ENCODE assay signal across 26 cellular contexts in the genomic region with DNA sequence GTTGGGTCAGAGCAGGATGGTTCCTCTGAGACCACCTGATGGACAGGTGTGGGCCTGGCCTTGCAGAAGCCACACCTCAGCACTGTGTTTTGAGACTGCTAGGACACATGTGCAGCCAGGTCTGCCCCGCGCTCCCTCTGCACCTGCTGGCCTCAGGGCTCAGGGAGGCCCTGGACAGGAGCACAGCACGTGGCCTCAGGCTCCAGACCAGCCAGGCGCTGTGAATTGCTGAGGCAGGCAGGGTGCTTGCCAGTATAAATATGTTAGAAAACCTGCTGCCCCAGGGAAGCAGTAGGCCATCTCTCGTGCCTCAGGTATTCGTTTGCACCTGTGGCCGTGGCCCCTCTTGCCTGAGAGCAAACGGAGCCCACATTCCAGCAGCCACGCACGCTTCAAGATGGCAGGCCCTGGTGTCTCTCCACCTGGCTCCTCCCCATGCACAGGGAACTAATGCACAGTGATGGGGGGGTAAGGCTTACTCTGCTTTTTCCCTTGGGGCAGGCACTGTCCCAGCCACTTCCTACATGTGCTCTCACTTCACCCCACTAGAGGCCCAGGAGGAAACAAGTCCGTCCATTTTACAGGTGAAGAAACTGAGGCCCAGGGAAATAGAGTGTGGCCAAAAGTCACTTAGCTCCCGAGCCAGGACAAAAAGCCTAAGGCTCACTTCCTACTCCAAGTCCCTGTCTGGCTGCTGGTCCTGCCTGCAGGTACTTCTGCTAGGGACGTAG. TPM values are rescaled to one million over a fixed set of nuclear protein-coding genes. Genes with fewer than 3 reads are reported as not detected.
A peak's percentile ranks its signal among the peaks of the same experiment; 100 is the strongest.
DNase-seq lines count a peak whose midpoint lies in the region; ATAC-seq and TF ChIP-seq lines count a peak whose summit lies in the region.
"Had no signal": no experiment of that assay in that cellular context is flagged by ENCODE, and none has a peak within 500 bp of the region (broad histone marks: within the 10 kb centered on the region; RNA-seq: fewer than 3 reads in every experiment).

No MANE protein-coding gene starts in this region.

- peaks cover 4% of the 10 kb centered on the region; the same call in 1 of the 2 replicates for H4K20me1 ChIP-seq in GM23248 (ENCODE audit: insufficient read depth)

- no peak overlapping the region for H3K9ac ChIP-seq in GM23248

- H3F3A ChIP-seq in GM23248 (ENCODE audit: insufficient read depth) = peaks cover 65% of the 10 kb centered on the region

- H3K9me2 ChIP-seq in GM23248 (ENCODE audit: insufficient read depth) = no peaks in the 10 kb centered on the region

- peaks cover 33% of the 10 kb centered on the region for H3K36me3 ChIP-seq in GM23248 (ENCODE audit: low read depth)
- peaks cover 3 to 54% of the 10 kb centered on the region in 2 donors for H3K36me3 ChIP-seq in gastrocnemius medialis

- peaks cover 21% of the 10 kb centered on the region for H3K4me1 ChIP-seq in GM23248 (ENCODE audit: insufficient read depth)
- H3K4me1 ChIP-seq in gastrocnemius medialis = peaks cover 14 to 28% of the 10 kb centered on the region in 2 donors

- H3K4me2 ChIP-seq in GM23248 (ENCODE audit: unreplicated experiment) = no peak overlapping the region

- H2AFZ ChIP-seq in GM23248 = no peak overlapping the region

- H3K9me3 ChIP-seq in GM23248 (ENCODE audit: low read depth) = no peaks in the 10 kb centered on the region
- H3K9me3 ChIP-seq in gastrocnemius medialis = no peaks in the 10 kb centered on the region
- H3K9me3 ChIP-seq: MG63, thoracic aorta had no signal

- ATAC-seq in gastrocnemius medialis (no peak), GM21723 (IDR thresholded peaks at IDR 0.05; ENCODE audit: unreplicated experiment) (no peak), GM19463 (IDR thresholded peaks at IDR 0.05; ENCODE audit: unreplicated experiment) (no peak)
- ATAC-seq: Right ventricle myocardium inferior had no signal

- in situ Hi-C loops in GM23248 (cut with MboI) (no loop called here), gastrocnemius medialis (cut with MboI; ENCODE audit: low sequenced_read_pairs in 4 of 4) (no loop called here)

- no peak for TF ChIP-seq POLR2A in gastrocnemius medialis (IDR thresholded peaks at IDR 0.05)

- 87 to 90% methylated on average over 13 of the region's 13 CpGs for WGBS in GM23248 (ENCODE audit: low coverage in 1 of 2, low lambda C conversion rate in 2 of 2, missing lambda C conversion rate in 2 of 2), 2 experiments

- TF ChIP-seq CTCF in VCaP (conservative IDR thresholded peaks at IDR 0.05) = no peak
- TF ChIP-seq CTCF in gastrocnemius medialis (IDR thresholded peaks at IDR 0.05 in 4 of 5, conservative IDR thresholded peaks at IDR 0.05 in 1 of 5) = no peak

- intact Hi-C loops in gastrocnemius medialis (cut with DNase I; ENCODE audit: low total_unique reads) = no loop called here

- DNase-seq in GM23248 = no peak
- DNase-seq in islet precursor cell = peak; percentile 51
- DNase-seq in gastrocnemius medialis = no peak
- no peak for DNase-seq in stimulated activated CD4-positive, alpha-beta T cell treated with anti-CD3 and anti-CD28 coated beads, Interleukin-4, amount 100 ng/mL, for 1 hour
- DNase-seq: activated B cell treated with CpG ODN at 0.5 μM for 24 hours; activated CD4-positive, alpha-beta memory T cell treated with anti-CD3 and anti-CD28 coated beads for 36 hours; activated naive CD4-positive, alpha-beta T cell; activated T-cell treated with anti-CD3 and anti-CD28 coated beads, Interleukin-2, amount 50 U/mL, for 1 hour; CD4-positive, alpha-beta memory T cell; central memory CD4-positive, alpha-beta T cell; DMS 273 treated with DMSO at 0.1 percent for 48 hours; erythroblast; foreskin melanocyte; H9; hypothalamus; kidney; mesenchymal stem cell; MG63; naive B cell; NCI-H1417 treated with DMSO at 0.1 percent for 48 hours; T1000 had no signal

- H3K4me3 ChIP-seq in GM23248 (no peak overlapping the region), gastrocnemius medialis (no peak overlapping the region)
- H3K4me3 ChIP-seq: MG63, thoracic aorta had no signal

- H3K27me3 ChIP-seq in GM23248 (replicated peaks; ENCODE audit: insufficient read depth) (no peaks in the 10 kb centered on the region), gastrocnemius medialis (no peaks in the 10 kb centered on the region)
- H3K27me3 ChIP-seq: MG63 had no signal

- peaks cover 49% of the 10 kb centered on the region for H3K79me2 ChIP-seq in GM23248 (ENCODE audit: insufficient read depth)

- 0 out of 2 replicates have a peak overlapping the region, but pooled peaks have one; percentile 0 for H3K27ac ChIP-seq in GM23248
- H3K27ac ChIP-seq in VCaP = peak overlapping the region; percentile 60; the same call in 1 of the 2 replicates
- peak overlapping the region in 3 of 4 donors; percentile 39 to 55 (median 48) for H3K27ac ChIP-seq in gastrocnemius medialis
- H3K27ac ChIP-seq: thoracic aorta had no signal

RNA-seq across cellular contexts. Expression of a gene that starts 20.4 kb away (rescaled TPM):
- total RNA-seq in GM23248 (2014; rRNA removed; shearing (Covaris generic)) = 477 and 510 TPM in 2 replicates
- polyA plus RNA-seq in GM23248 (2016; fragmentation: Nextera tagmentation; extraction: Ambion mirVana) = 362 and 387 TPM in 2 replicates
- 100 to 1,000 TPM in 2 of 4 donors, 10 to 100 TPM in 2; 81.6 to 135 (median 106) TPM for total RNA-seq in gastrocnemius medialis

RNA-seq across cellular contexts. Expression of a gene that starts 51.0 kb away (rescaled TPM):
- 45.0 and 62.0 TPM in 2 replicates for total RNA-seq in GM23248 (2014; rRNA removed; shearing (Covaris generic))
- polyA plus RNA-seq in GM23248 (2016; fragmentation: Nextera tagmentation; extraction: Ambion mirVana) = 54.4 and 59.1 TPM in 2 replicates
- 10 to 100 TPM; 12.1 to 26.3 (median 21.4) TPM for total RNA-seq in gastrocnemius medialis

Comparison
In these comparisons a context has a peak if more than half of its experiments do, and no peak if none do; other contexts are left out.
1. H3K27ac ChIP-seq: peak in every context shown above with its lines; median percentile 60 in VCaP; 48 in gastrocnemius medialis; 0 in GM23248.